Comparison of ENCODE assay signal across 8 cellular contexts in genomic region chr4:122786296-122786695, GRCh38. TPM values are rescaled to one million over a fixed set of nuclear protein-coding genes. Genes with fewer than 3 reads are reported as not detected.
DNase-seq lines count a peak whose midpoint lies in the region; ATAC-seq, FAIRE-seq and TF ChIP-seq lines count a peak whose summit lies in the region.
"Not testable (repeated sequence)": the region's sequence is repeated elsewhere in the genome, so short reads cannot be mapped to it uniquely, and the experiment has no call there.
"Had no signal": no experiment of that assay in that cellular context is flagged by ENCODE, and none has a peak within 500 bp of the region (broad histone marks: within the 10 kb centered on the region; RNA-seq: fewer than 3 reads in every experiment).

No MANE protein-coding gene starts in this region.

- H3K27me3 Mint-ChIP-seq in H9 (ENCODE audit: low read depth); WTC11 (ENCODE audit: low read depth); activated T-cell treated with anti-CD3 and anti-CD28 coated beads, Interleukin-2, amount 50 U/mL, for 4 hours (ENCODE audit: low read depth); MCF 10A (ENCODE audit: insufficient read depth, unreplicated experiment): not testable (repeated sequence)

- not testable (repeated sequence) for H4K5ac ChIP-seq in H9 (ENCODE audit: insufficient read length, low read depth, low read length)

- H4K20me1 ChIP-seq in H9 (ENCODE audit: control insufficient read depth, insufficient read depth, insufficient read length); keratinocyte (ENCODE audit: control insufficient read depth, extremely low read depth, insufficient read depth, low read length); smooth muscle cell (ENCODE audit: low read depth): not testable (repeated sequence)

- H3K27ac ChIP-seq in H9 (ENCODE audit: insufficient read length, low read depth, low read length) = not testable (repeated sequence)
- H3K27ac ChIP-seq in keratinocyte (ENCODE audit: control insufficient read depth, insufficient read depth, low read length) = peak overlapping the region; percentile 78
- H3K27ac ChIP-seq in smooth muscle cell (ENCODE audit: low read depth) = peak overlapping the region; percentile 55

- H3K23me2 ChIP-seq in H9 (ENCODE audit: insufficient read length, low read depth, low read length, poor library complexity, severe bottlenecking) = not testable (repeated sequence)

- H3K4ac ChIP-seq in H9 (ENCODE audit: low read depth, low read length) = not testable (repeated sequence)

- H3K79me1 ChIP-seq in H9 (ENCODE audit: insufficient read depth, low read depth, low read length, poor library complexity, severe bottlenecking) = not testable (repeated sequence)

- FAIRE-seq in keratinocyte (lab: Jason Lieb, UNC) = not testable (repeated sequence)

- not testable (repeated sequence) for H3K23ac ChIP-seq in H9 (ENCODE audit: insufficient read length, low read depth, low read length)

- not testable (repeated sequence) for H3K79me2 ChIP-seq in H9 (ENCODE audit: insufficient read depth, low read length); keratinocyte (ENCODE audit: control insufficient read depth, insufficient read depth, low read length); smooth muscle cell (ENCODE audit: low read depth)

- CTCF ChIA-PET in WTC11 (lab: Charles Lee); MCF 10A (lab: Yijun Ruan, JAX): not testable (repeated sequence)

- H3K27me3 ChIP-seq in H9 (ENCODE audit: insufficient read depth, low read length); keratinocyte (ENCODE audit: control insufficient read depth, extremely low read depth, insufficient read depth, low read length); smooth muscle cell (ENCODE audit: low read depth): not testable (repeated sequence)

- peak overlapping the region in 2 of 3 experiments; percentile 61 to 71; a peak in 3 of 7 replicates for H3K27ac Mint-ChIP-seq in H9
- peak overlapping the region; percentile 79 for H3K27ac Mint-ChIP-seq in WTC11
- H3K27ac Mint-ChIP-seq in MCF 10A (ENCODE audit: low read depth, unreplicated experiment) = peak overlapping the region; percentile 36

- not testable (repeated sequence) for H2BK5ac ChIP-seq in H9 (ENCODE audit: insufficient read length, low read length)

- not testable (repeated sequence) for H2AK5ac ChIP-seq in H9 (ENCODE audit: insufficient read length, low read length)

- H3K4me1 ChIP-seq in H9 (ENCODE audit: insufficient read depth, low read length) (peaks cover 22% of the 10 kb centered on the region; the same call in 1 of the 2 replicates), keratinocyte (ENCODE audit: control insufficient read depth, extremely low read depth, insufficient read depth, low read length) (peaks cover 35% of the 10 kb centered on the region), smooth muscle cell (ENCODE audit: low read depth) (peaks cover 13% of the 10 kb centered on the region)

- not testable (repeated sequence) for H3K36me3 ChIP-seq in keratinocyte (ENCODE audit: control insufficient read depth in 2 of 2, extremely low read depth in 1 of 2, insufficient read depth in 2 of 2, low read length in 2 of 2); smooth muscle cell (ENCODE audit: low read depth)

- H3K4me1 Mint-ChIP-seq in H9 (peaks cover 82 to 85% of the 10 kb centered on the region in 2 experiments), WTC11 (peaks cover 92% of the 10 kb centered on the region), MCF 10A (ENCODE audit: insufficient read depth, unreplicated experiment) (peaks cover 27% of the 10 kb centered on the region)
- peaks cover 13% of the 10 kb centered on the region for H3K4me1 Mint-ChIP-seq in activated T-cell treated with anti-CD3 and anti-CD28 coated beads, Interleukin-2, amount 50 U/mL, for 4 hours (ENCODE audit: low read depth)

- H3F3A ChIP-seq in smooth muscle cell (ENCODE audit: low read depth) = not testable (repeated sequence)

- not testable (repeated sequence) for H3K18ac ChIP-seq in H9 (ENCODE audit: insufficient read length, low read depth, low read length)

- not testable (repeated sequence) for TF ChIP-seq CTCF in H9 (conservative IDR thresholded peaks at IDR 0.05); WTC11 (IDR thresholded peaks at IDR 0.05); MCF 10A (IDR thresholded peaks at IDR 0.05; ENCODE audit: unreplicated experiment); keratinocyte (optimal IDR thresholded peaks at IDR 0.05 in 1 of 3, IDR thresholded peaks at IDR 0.05 in 1 of 3, conservative IDR thresholded peaks at IDR 0.05 in 1 of 3; ENCODE audit: extremely low read depth in 1 of 3, insufficient read depth in 2 of 3, low read length in 3 of 3); smooth muscle cell (IDR thresholded peaks at IDR 0.05; ENCODE audit: borderline replicate concordance, insufficient read depth, poor library complexity, severe bottlenecking)

- intact Hi-C loops in MCF 10A (cut with micrococcal nuclease) = not testable (repeated sequence)

- peak overlapping the region; percentile 62 for H2BK12ac ChIP-seq in H9 (ENCODE audit: insufficient read length, low read depth, low read length)

- not testable (repeated sequence) for H2AFZ ChIP-seq in H9 (ENCODE audit: low read length); keratinocyte (ENCODE audit: control insufficient read depth, low read length); smooth muscle cell (ENCODE audit: low read depth)

- H3K9ac ChIP-seq in H9 (ENCODE audit: extremely low read depth, insufficient read length, low read length); keratinocyte (ENCODE audit: control insufficient read depth, extremely low read depth, insufficient read depth, low read length); smooth muscle cell (ENCODE audit: low read depth): not testable (repeated sequence)

- not testable (repeated sequence) for H3K4me3 ChIP-seq in keratinocyte (ENCODE audit: control insufficient read depth in 2 of 3, extremely low read depth in 1 of 3, insufficient read depth in 2 of 3, low read depth in 1 of 3, low read length in 3 of 3); smooth muscle cell

- peaks cover 0 to 20% (median 7%) of the 10 kb centered on the region in 3 experiments; a peak in 4 of 7 replicates for H3K36me3 Mint-ChIP-seq in H9 (ENCODE audit: insufficient read depth in 1 of 3, low read depth in 3 of 3)
- not testable (repeated sequence) for H3K36me3 Mint-ChIP-seq in WTC11; activated T-cell treated with anti-CD3 and anti-CD28 coated beads, Interleukin-2, amount 50 U/mL, for 4 hours (ENCODE audit: insufficient read depth); MCF 10A (ENCODE audit: insufficient read depth, unreplicated experiment)

- DNase-seq in H9; WTC11 (ENCODE audit: low spot score); activated T-cell treated with anti-CD3 and anti-CD28 coated beads, Interleukin-2, amount 50 U/mL, for 4 hours; smooth muscle cell (lab: John Stamatoyannopoulos, UW; ENCODE audit: unreplicated experiment): not testable (repeated sequence)
- DNase-seq in NCI-H69 (lab: John Stamatoyannopoulos, UW) (peak; percentile 13), MCF 10A (ENCODE audit: unreplicated experiment) (peak; percentile 49), keratinocyte (ENCODE audit: low read depth, low spot score) (peak; percentile 77)

- not testable (repeated sequence) for BruUV-seq in MCF 10A (replicated peaks; lab: Mats Ljungman, UMichigan)

- not testable (repeated sequence) for H2BK20ac ChIP-seq in H9 (ENCODE audit: low read depth, low read length, poor library complexity, severe bottlenecking)

- H3K4me3 Mint-ChIP-seq in H9; WTC11; activated T-cell treated with anti-CD3 and anti-CD28 coated beads, Interleukin-2, amount 50 U/mL, for 4 hours; MCF 10A (ENCODE audit: unreplicated experiment): not testable (repeated sequence)

- H3K56ac ChIP-seq in H9 (ENCODE audit: insufficient read length, low read depth, low read length) = not testable (repeated sequence)

- H3T11ph ChIP-seq in H9 (ENCODE audit: low read length) = not testable (repeated sequence)

- not testable (repeated sequence) for H3K9me3 Mint-ChIP-seq in H9; activated T-cell treated with anti-CD3 and anti-CD28 coated beads, Interleukin-2, amount 50 U/mL, for 4 hours; MCF 10A (ENCODE audit: unreplicated experiment)
- H3K9me3 Mint-ChIP-seq in WTC11 = peaks cover 10% of the 10 kb centered on the region; the same call in 1 of the 2 replicates

- ATAC-seq in WTC11 = not testable (repeated sequence)
- ATAC-seq in activated T-cell treated with anti-CD3 and anti-CD28 coated beads, Interleukin-2, amount 50 U/mL, for 4 hours = peak; percentile 61 to 62

- not testable (repeated sequence) for H3K9me1 ChIP-seq in keratinocyte (ENCODE audit: control insufficient read depth, extremely low read depth, insufficient read depth, low read length)

- POLR2A ChIA-PET in WTC11 (lab: Charles Lee) = not testable (repeated sequence)
- POLR2A ChIA-PET in MCF 10A (lab: Yijun Ruan, JAX) = interaction anchor here (1.3 to 4.4 kb wide), 3 partner anchors 11 to 22 kb away, joined by 3 to 23 read pairs (median 4); no protein-coding TSS in a partner anchor

- H3K4me2 ChIP-seq in H9 (ENCODE audit: insufficient read depth, insufficient read length, low read length); keratinocyte (ENCODE audit: control insufficient read depth, extremely low read depth, insufficient read depth, low read depth, low read length); smooth muscle cell: not testable (repeated sequence)

- WGBS in H9 (ENCODE audit: extremely low coverage, insufficient read length, low lambda C conversion rate) = no CpG with 5 or more reads among the region's 4 CpGs
- WGBS in smooth muscle cell (ENCODE audit: low lambda C conversion rate) = 90% methylated on average over 4 of the region's 4 CpGs

- H4K8ac ChIP-seq in H9 (replicated peaks; ENCODE audit: insufficient read length, low read depth, low read length) = not testable (repeated sequence)

- H2BK15ac ChIP-seq in H9 (ENCODE audit: low read depth, low read length) = not testable (repeated sequence)

- H4K91ac ChIP-seq in H9 (ENCODE audit: insufficient read length, low read depth, low read length) = not testable (repeated sequence)

- H3K14ac ChIP-seq in H9 (ENCODE audit: insufficient read depth, low read length) = not testable (repeated sequence)

- not testable (repeated sequence) for H2BK120ac ChIP-seq in H9 (ENCODE audit: low read depth, low read length, poor library complexity, severe bottlenecking)

- H3K9me3 ChIP-seq in H9 (ENCODE audit: control insufficient read depth, low read depth, low read length); keratinocyte (ENCODE audit: control insufficient read depth, low read depth, low read length); smooth muscle cell (replicated peaks; ENCODE audit: low read depth): not testable (repeated sequence)

- dilution Hi-C loops in keratinocyte (cut with MboI; ENCODE audit: extremely low pct_ligation_motif_present, low sequenced_read_pairs) = not testable (repeated sequence)

RNA-seq across cellular contexts. Expression of gene FGF2, which starts 40.3 kb away (rescaled TPM):
- total RNA-seq in H9 (2021) (95.2 and 99.0 TPM in 2 replicates), WTC11 (2021) (115 to 134 TPM (median 127 TPM) in 3 replicates), MCF 10A (2022) (132 and 134 TPM in 2 replicates), smooth muscle cell (17.7 and 18.9 TPM in 2 replicates)
- under 1 TPM; 0.37 to 0.84 (median 0.73) TPM for total RNA-seq in activated T-cell treated with anti-CD3 and anti-CD28 coated beads, Interleukin-2, amount 50 U/mL, for 4 hours
- polyA plus RNA-seq in keratinocyte (0.90 to 1.7 TPM (median 1.1 TPM) in 3 replicates), smooth muscle cell (9.4 and 11.8 TPM in 2 replicates)
- polyA plus RNA-seq in keratinocyte (2011; ENCODE audit: low read depth) = 1.5 TPM
- polyA plus RNA-seq in keratinocyte (2011; cell fraction: cytosol; rRNA removed) = 1.5 and 1.6 TPM in 2 replicates
- 1.4 TPM in 2 replicates for polyA plus RNA-seq in keratinocyte (2011; cell fraction: nucleus; rRNA removed)
- 0.81 and 1.2 TPM in 2 replicates for polyA plus RNA-seq in keratinocyte (2012; ENCODE audit: low replicate concordance)
- 0.46 to 0.74 TPM (median 0.63 TPM) in 3 replicates for polyA minus RNA-seq in keratinocyte
- polyA minus RNA-seq in keratinocyte (2011; cell fraction: cytosol; rRNA and poly(A)+ RNA removed) = 0.77 TPM
- polyA minus RNA-seq in keratinocyte (2011; cell fraction: nucleus; rRNA and poly(A)+ RNA removed) = 0.74 and 1.2 TPM in 2 replicates
- total RNA-seq: CD4-positive, alpha-beta memory T cell had no signal
- polyA plus RNA-seq: CD4-positive, alpha-beta memory T cell had no signal

RNA-seq across cellular contexts. Expression of gene BBS12, which starts 53.8 kb away (rescaled TPM):
- total RNA-seq in H9 (2021) (1.2 and 2.4 TPM in 2 replicates), WTC11 (2021) (2.1 to 2.7 TPM (median 2.3 TPM) in 3 replicates), MCF 10A (2022) (4.7 and 8.3 TPM in 2 replicates), smooth muscle cell (3.0 and 3.6 TPM in 2 replicates)
- total RNA-seq in activated T-cell treated with anti-CD3 and anti-CD28 coated beads, Interleukin-2, amount 50 U/mL, for 4 hours = 1 to 10 TPM; 1.2 to 1.3 (median 1.2) TPM
- polyA plus RNA-seq in keratinocyte (2.3 to 2.5 TPM (median 2.4 TPM) in 3 replicates), smooth muscle cell (2.7 and 3.7 TPM in 2 replicates)
- 1.7 TPM for polyA plus RNA-seq in keratinocyte (2011; ENCODE audit: low read depth)
- polyA plus RNA-seq in keratinocyte (2011; cell fraction: cytosol; rRNA removed) = 1.4 and 2.9 TPM in 2 replicates
- polyA plus RNA-seq in keratinocyte (2011; cell fraction: nucleus; rRNA removed) = 2.9 and 3.1 TPM in 2 replicates
- polyA plus RNA-seq in keratinocyte (2012; ENCODE audit: low replicate concordance) = 2.6 and 2.9 TPM in 2 replicates
- polyA minus RNA-seq in keratinocyte = 0.79 to 2.7 TPM (median 2.7 TPM) in 3 replicates
- polyA minus RNA-seq in keratinocyte (2011; cell fraction: cytosol; rRNA and poly(A)+ RNA removed) = 1.7 TPM
- 2.2 and 4.8 TPM in 2 replicates for polyA minus RNA-seq in keratinocyte (2011; cell fraction: nucleus; rRNA and poly(A)+ RNA removed)

Comparison
In these comparisons a context has a peak if more than half of its experiments do, and no peak if none do; other contexts are left out.
1. RNA of gene FGF2, which starts 40.3 kb away (total RNA-seq): 132 to 134 TPM in MCF 10A, 115 to 134 TPM in WTC11, 95.2 to 99.0 TPM in H9 and 17.7 to 18.9 TPM in smooth muscle cell; 0.37 to 0.84 TPM in activated T-cell treated with anti-CD3 and anti-CD28 coated beads, Interleukin-2, amount 50 U/mL, for 4 hours; every median in the first group is over 10 times any median in the second.
2. Peak in every context shown above with its lines, with median percentiles within 50 percentile points of each other: H3K27ac Mint-ChIP-seq.